In genomic region chr17:82300707-82301270, GRCh38 we compare ENCODE assay signal across 8 cellular contexts. TPM values are rescaled to one million over a fixed set of nuclear protein-coding genes. Genes with fewer than 3 reads are reported as not detected.
DNase-seq lines count a peak whose midpoint lies in the region; ATAC-seq and TF ChIP-seq lines count a peak whose summit lies in the region.

No MANE protein-coding gene starts in this region.

- H3K4me1 ChIP-seq in GM23248 (ENCODE audit: insufficient read depth) (peaks cover 17% of the 10 kb centered on the region), RWPE2 (ENCODE audit: insufficient read depth, poor library complexity, severe bottlenecking) (peaks cover 42% of the 10 kb centered on the region)

- no peak for ATAC-seq in RWPE2 (ENCODE audit: low read depth)
- ATAC-seq in HG03039 (IDR thresholded peaks at IDR 0.05; ENCODE audit: unreplicated experiment) = no peak
- ATAC-seq in GM18868 (IDR thresholded peaks at IDR 0.05; ENCODE audit: unreplicated experiment) = no peak

- peak; percentile 88 for DNase-seq in AG08396 (ENCODE audit: low spot score)
- peak; percentile 72 for DNase-seq in GM23248
- peak; percentile 80 for DNase-seq in RWPE2 (ENCODE audit: low spot score)
- peak in 40 of 42 donors; percentile 28 to 80 (median 55) for DNase-seq in head of caudate nucleus
- peak; percentile 61 for DNase-seq in retina

- TF ChIP-seq CTCF in RWPE2 (IDR thresholded peaks at IDR 0.05; ENCODE audit: poor library complexity, severe bottlenecking) = peak; percentile 69

- H2AFZ ChIP-seq in GM23248 = no peak overlapping the region

- H3F3A ChIP-seq in GM23248 (ENCODE audit: insufficient read depth) = peaks cover 16% of the 10 kb centered on the region

- in situ Hi-C loops in GM23248 (cut with MboI) = no loop called here

- H3K4me3 Mint-ChIP-seq in activated naive CD4-positive, alpha-beta T cell treated with anti-CD3 and anti-CD28 coated beads, Interleukin-2, amount 50 U/mL, for 24 hours = peak overlapping the region; percentile 98

- H3K27me3 Mint-ChIP-seq in activated naive CD4-positive, alpha-beta T cell treated with anti-CD3 and anti-CD28 coated beads, Interleukin-2, amount 50 U/mL, for 24 hours = no peaks in the 10 kb centered on the region

- H3K36me3 ChIP-seq in GM23248 (ENCODE audit: low read depth) (no peaks in the 10 kb centered on the region), RWPE2 (ENCODE audit: low read depth) (no peaks in the 10 kb centered on the region)

- H3K4me1 Mint-ChIP-seq in activated naive CD4-positive, alpha-beta T cell treated with anti-CD3 and anti-CD28 coated beads, Interleukin-2, amount 50 U/mL, for 24 hours = peaks cover 79% of the 10 kb centered on the region

- intact Hi-C loops in head of caudate nucleus (cut with DNase I) = no loop called here

- no peaks in the 10 kb centered on the region for H3K27me3 ChIP-seq in GM23248 (replicated peaks; ENCODE audit: insufficient read depth)
- H3K27me3 ChIP-seq in RWPE2 (ENCODE audit: insufficient read depth, poor library complexity, severe bottlenecking) = no peaks in the 10 kb centered on the region

- H3K79me2 ChIP-seq in GM23248 (ENCODE audit: insufficient read depth) = no peaks in the 10 kb centered on the region

- no peaks in the 10 kb centered on the region for H3K36me3 Mint-ChIP-seq in activated naive CD4-positive, alpha-beta T cell treated with anti-CD3 and anti-CD28 coated beads, Interleukin-2, amount 50 U/mL, for 24 hours

- no peak overlapping the region for H3K4me2 ChIP-seq in GM23248 (ENCODE audit: unreplicated experiment)

- H3K27ac Mint-ChIP-seq in activated naive CD4-positive, alpha-beta T cell treated with anti-CD3 and anti-CD28 coated beads, Interleukin-2, amount 50 U/mL, for 24 hours = peak overlapping the region; percentile 100

- no peak overlapping the region for H3K9ac ChIP-seq in GM23248

- H3K4me3 ChIP-seq in GM23248 (no peak overlapping the region), RWPE2 (ENCODE audit: severe bottlenecking) (no peak overlapping the region)

- H3K9me3 ChIP-seq in GM23248 (ENCODE audit: low read depth) (no peaks in the 10 kb centered on the region), RWPE2 (ENCODE audit: severe bottlenecking) (no peaks in the 10 kb centered on the region)

- H3K27ac ChIP-seq in GM23248 (no peak overlapping the region), RWPE2 (ENCODE audit: poor library complexity, severe bottlenecking) (no peak overlapping the region)

- no peaks in the 10 kb centered on the region for H3K9me3 Mint-ChIP-seq in activated naive CD4-positive, alpha-beta T cell treated with anti-CD3 and anti-CD28 coated beads, Interleukin-2, amount 50 U/mL, for 24 hours

- H3K9me2 ChIP-seq in GM23248 (ENCODE audit: insufficient read depth) = no peaks in the 10 kb centered on the region

- WGBS in GM23248 (ENCODE audit: low coverage in 1 of 2, low lambda C conversion rate in 2 of 2, missing lambda C conversion rate in 2 of 2), 2 experiments = 42 to 43% methylated on average over 15 to 21 of the region's 21 CpGs

- no peaks in the 10 kb centered on the region for H4K20me1 ChIP-seq in GM23248 (ENCODE audit: insufficient read depth)

RNA-seq across cellular contexts. Expression of gene CD7, which starts 16.6 kb away (rescaled TPM):
- total RNA-seq in GM23248 (2014; rRNA removed; shearing (Covaris generic)) = 0.22 TPM in 1 of 2 replicates, not detected in the other
- 0.23 TPM in 1 of 2 replicates, not detected in the other for polyA plus RNA-seq in GM23248 (2016; fragmentation: Nextera tagmentation; extraction: Ambion mirVana)

RNA-seq across cellular contexts. Expression of gene CSNK1D, which starts 27.3 kb away (rescaled TPM):
- 24.5 and 35.1 TPM in 2 replicates for total RNA-seq in GM23248 (2014; rRNA removed; shearing (Covaris generic))
- 102 and 114 TPM in 2 replicates for polyA plus RNA-seq in GM23248 (2016; fragmentation: Nextera tagmentation; extraction: Ambion mirVana)

RNA-seq across cellular contexts. Expression of gene SECTM1, which starts 32.8 kb away (rescaled TPM):
- total RNA-seq in GM23248 (2014; rRNA removed; shearing (Covaris generic)) = 1.4 and 3.0 TPM in 2 replicates
- polyA plus RNA-seq in GM23248 (2016; fragmentation: Nextera tagmentation; extraction: Ambion mirVana) = 1.4 TPM in 2 replicates

RNA-seq across cellular contexts. Expression of gene TEX19, which starts 58.3 kb away (rescaled TPM):
- not detected in 2 replicates for total RNA-seq in GM23248 (2014; rRNA removed; shearing (Covaris generic))
- not detected in 2 replicates for polyA plus RNA-seq in GM23248 (2016; fragmentation: Nextera tagmentation; extraction: Ambion mirVana)
